In genomic region chr3:39101022-39101689, GRCh38 we compare ENCODE assay signal across 8 cellular contexts. TPM values are rescaled to one million over a fixed set of nuclear protein-coding genes. Genes with fewer than 3 reads are reported as not detected.
DNase-seq lines count a peak whose midpoint lies in the region; ATAC-seq and TF ChIP-seq lines count a peak whose summit lies in the region.

No MANE protein-coding gene starts in this region.

- H3K4me1 ChIP-seq in gastrocnemius medialis: peaks cover 25% of the 10 kb centered on the region in 2 donors

- peaks cover 0 to 43% of the 10 kb centered on the region in 2 donors for H3K36me3 ChIP-seq in gastrocnemius medialis

- DNase-seq in GM03348 (ENCODE audit: low spot score) (peak; percentile 81), NCI-H2029 (lab: John Stamatoyannopoulos, UW) (peak; percentile 8), fibroblast of the aortic adventitia (ENCODE audit: low read depth) (peak; percentile 37), gastrocnemius medialis (no peak), NCI-H446 treated with DMSO at 0.1 percent for 48 hours (lab: John Stamatoyannopoulos, UW) (no peak), NCI-H345 (lab: John Stamatoyannopoulos, UW) (no peak)
- peak; percentile 65 for DNase-seq in activated CD8-positive, alpha-beta memory T cell treated with anti-CD3 and anti-CD28 coated beads, Interleukin-2, amount 50 U/mL, for 48 hours

- ATAC-seq in GM21723 (IDR thresholded peaks at IDR 0.05; ENCODE audit: unreplicated experiment) (peak; percentile 76), gastrocnemius medialis (peak in 1 of 2 donors; percentile 76)

- no peak for TF ChIP-seq POLR2A in gastrocnemius medialis (IDR thresholded peaks at IDR 0.05)

- H3K27ac ChIP-seq in gastrocnemius medialis: no peak overlapping the region

- H3K9me3 ChIP-seq in gastrocnemius medialis: no peaks in the 10 kb centered on the region

- in situ Hi-C loops in gastrocnemius medialis (cut with MboI; ENCODE audit: low sequenced_read_pairs in 4 of 4): no loop called here

- TF ChIP-seq CTCF in fibroblast of the aortic adventitia (IDR thresholded peaks at IDR 0.05; ENCODE audit: insufficient read depth, low read length): peak; percentile 69
- TF ChIP-seq CTCF in gastrocnemius medialis (IDR thresholded peaks at IDR 0.05 in 4 of 5, conservative IDR thresholded peaks at IDR 0.05 in 1 of 5): peak; percentile 56 to 69 (median 68)

- intact Hi-C loops in gastrocnemius medialis (cut with DNase I; ENCODE audit: low total_unique reads): loop anchor here (2.0 kb wide), 1 partner anchor 188 kb away; no protein-coding TSS in a partner anchor

- H3K4me3 ChIP-seq in fibroblast of the aortic adventitia (ENCODE audit: low read depth, low read length) (no peak overlapping the region), gastrocnemius medialis (no peak overlapping the region)

- no peaks in the 10 kb centered on the region for H3K27me3 ChIP-seq in gastrocnemius medialis

RNA-seq across cellular contexts. Expression of gene GORASP1, which starts 6.3 kb away (rescaled TPM):
- 24.0 and 29.7 TPM in 2 replicates for total RNA-seq in fibroblast of the aortic adventitia (ENCODE audit: low replicate concordance)
- 10 to 100 TPM; 34.3 to 81.9 (median 38.5) TPM for total RNA-seq in gastrocnemius medialis

RNA-seq across cellular contexts. Expression of gene TTC21A, which starts 6.3 kb away (rescaled TPM):
- total RNA-seq in fibroblast of the aortic adventitia (ENCODE audit: low replicate concordance) (2.4 and 3.8 TPM in 2 replicates), gastrocnemius medialis (1 to 10 TPM in 2 of 4 donors, under 1 TPM in 2; 0.33 to 4.3 (median 1.1) TPM)

RNA-seq across cellular contexts. Expression of gene WDR48, which starts 49.3 kb away (rescaled TPM):
- 30.1 and 41.3 TPM in 2 replicates for total RNA-seq in fibroblast of the aortic adventitia (ENCODE audit: low replicate concordance)
- total RNA-seq in gastrocnemius medialis: 10 to 100 TPM; 14.8 to 26.5 (median 19.8) TPM

RNA-seq across cellular contexts. Expression of gene SCN11A, which starts 49.4 kb away (rescaled TPM):
- total RNA-seq in fibroblast of the aortic adventitia (ENCODE audit: low replicate concordance) (under 0.01 and 0.25 TPM in 2 replicates), gastrocnemius medialis (under 1 TPM in 1 of 4 donors, not detected in 3; 0.04 TPM)

RNA-seq across cellular contexts. Expression of gene CSRNP1, which starts 52.2 kb away (rescaled TPM):
- 1.9 and 6.4 TPM in 2 replicates for total RNA-seq in fibroblast of the aortic adventitia (ENCODE audit: low replicate concordance)
- total RNA-seq in gastrocnemius medialis: 10 to 100 TPM; 27.5 to 66.8 (median 42.3) TPM

Comparison
In these comparisons a context has a peak if more than half of its experiments do, and no peak if none do; other contexts are left out.
1. DNase-seq: peak in GM03348 (single experiment), NCI-H2029 (single experiment), activated CD8-positive, alpha-beta memory T cell treated with anti-CD3 and anti-CD28 coated beads, Interleukin-2, amount 50 U/mL, for 48 hours (single experiment) and fibroblast of the aortic adventitia (single experiment); none in gastrocnemius medialis (0 of 2), NCI-H446 treated with DMSO at 0.1 percent for 48 hours (single experiment) and NCI-H345 (single experiment).